8 cellular contexts compared by ENCODE assay signal in the genomic region with DNA sequence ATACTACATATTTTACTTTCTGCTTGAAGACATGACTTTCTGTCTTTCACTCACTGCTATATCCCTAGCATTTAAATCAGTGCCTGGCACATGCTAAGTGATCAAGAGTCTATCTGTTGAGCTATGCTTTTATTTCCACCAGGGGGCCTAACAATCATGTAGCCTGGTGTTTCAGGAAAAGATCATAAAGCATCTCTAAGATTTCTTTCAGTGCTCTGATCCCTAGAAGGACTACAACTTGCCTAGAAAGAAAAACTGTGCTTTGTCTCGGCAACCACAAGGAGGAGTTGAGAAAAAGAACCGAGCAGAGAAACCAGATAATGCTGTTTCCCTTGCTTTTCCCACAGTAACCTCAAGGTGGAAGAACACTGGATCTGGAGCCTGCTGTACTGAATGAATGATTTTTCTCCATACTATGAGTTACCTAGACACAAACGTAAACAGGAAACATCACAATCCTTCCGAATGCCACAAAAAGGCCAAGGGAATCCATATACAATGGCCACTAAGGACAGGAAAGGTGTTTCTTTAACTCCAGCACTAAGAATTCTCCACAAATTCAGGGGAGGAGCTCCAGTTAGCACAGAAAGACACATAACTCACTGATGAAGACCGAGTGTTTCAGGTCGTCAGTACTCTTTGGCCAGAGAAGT. TPM values are rescaled to one million over a fixed set of nuclear protein-coding genes. Genes with fewer than 3 reads are reported as not detected.
DNase-seq lines count a peak whose midpoint lies in the region; ATAC-seq and TF ChIP-seq lines count a peak whose summit lies in the region.

No MANE protein-coding gene starts in this region.

- no peaks in the 10 kb centered on the region for H3K27me3 ChIP-seq in Caco-2 (replicated peaks; ENCODE audit: control insufficient read depth, insufficient read depth, low read length)
- no peaks in the 10 kb centered on the region for H3K27me3 ChIP-seq in gastroesophageal sphincter
- H3K27me3 ChIP-seq in neuronal stem cell (ENCODE audit: control insufficient read depth in 3 of 3, insufficient read depth in 3 of 3, low read depth in 1 of 3, low read length in 3 of 3): peaks cover 0 to 3% (median 0%) of the 10 kb centered on the region in 3 experiments

- H3K36me3 Mint-ChIP-seq in Caco-2 (ENCODE audit: insufficient read depth, unreplicated experiment) (peaks cover 8% of the 10 kb centered on the region), HFFc6 (ENCODE audit: low read depth) (peaks cover 8% of the 10 kb centered on the region)
- peaks cover 3% of the 10 kb centered on the region for H3K36me3 Mint-ChIP-seq in activated CD4-positive, alpha-beta memory T cell treated with anti-CD3 and anti-CD28 coated beads, Interleukin-2, amount 10 ng/mL, durations not matched to agents 7 days and 5 days (ENCODE audit: low read depth)

- peaks cover 5% of the 10 kb centered on the region; the same call in 1 of the 2 replicates for H3K9me3 ChIP-seq in Caco-2
- H3K9me3 ChIP-seq in gastroesophageal sphincter: no peaks in the 10 kb centered on the region
- peaks cover 0 to 2% of the 10 kb centered on the region in 2 donors for H3K9me3 ChIP-seq in neuronal stem cell (replicated peaks in 1 of 2; ENCODE audit: control insufficient read depth in 2 of 2, insufficient read depth in 1 of 2, low read depth in 1 of 2, low read length in 2 of 2)

- no peak for TF ChIP-seq POLR2A in gastroesophageal sphincter (IDR thresholded peaks at IDR 0.05)

- H3K9me3 Mint-ChIP-seq in Caco-2 (ENCODE audit: unreplicated experiment) (no peaks in the 10 kb centered on the region), HFFc6 (peaks cover 7% of the 10 kb centered on the region)
- H3K9me3 Mint-ChIP-seq in activated CD4-positive, alpha-beta memory T cell treated with anti-CD3 and anti-CD28 coated beads, Interleukin-2, amount 10 ng/mL, durations not matched to agents 7 days and 5 days: peaks cover 8% of the 10 kb centered on the region

- peak overlapping the region; percentile 24 for H3K9ac ChIP-seq in neuronal stem cell (ENCODE audit: low read depth, low read length, poor library complexity)

- no peaks in the 10 kb centered on the region for H3K36me3 ChIP-seq in Caco-2 (ENCODE audit: control insufficient read depth, insufficient read depth, low read length)
- H3K36me3 ChIP-seq in gastroesophageal sphincter: no peaks in the 10 kb centered on the region
- peaks cover 0 to under 1% of the 10 kb centered on the region in 2 donors for H3K36me3 ChIP-seq in neuronal stem cell (replicated peaks in 1 of 2; ENCODE audit: control insufficient read depth in 2 of 2, insufficient read depth in 2 of 2, low read length in 2 of 2)

- H3K4ac ChIP-seq in neuronal stem cell (ENCODE audit: low read length): no peak overlapping the region

- no peak overlapping the region for H2BK5ac ChIP-seq in neuronal stem cell (ENCODE audit: low read length)

- no peak overlapping the region for H2BK15ac ChIP-seq in neuronal stem cell (ENCODE audit: low read length)

- no peak overlapping the region for H2BK12ac ChIP-seq in neuronal stem cell (ENCODE audit: low read length)

- H3K27me3 Mint-ChIP-seq in Caco-2 (ENCODE audit: insufficient read depth, unreplicated experiment) (no peaks in the 10 kb centered on the region), HFFc6 (ENCODE audit: insufficient read depth) (peaks cover 3% of the 10 kb centered on the region; the same call in 1 of the 2 replicates)
- peaks cover under 1% of the 10 kb centered on the region for H3K27me3 Mint-ChIP-seq in activated CD4-positive, alpha-beta memory T cell treated with anti-CD3 and anti-CD28 coated beads, Interleukin-2, amount 10 ng/mL, durations not matched to agents 7 days and 5 days

- no peak overlapping the region for H3K14ac ChIP-seq in neuronal stem cell (ENCODE audit: low read length)

- ATAC-seq in gastroesophageal sphincter (peak; percentile 14), HG02840 (IDR thresholded peaks at IDR 0.05; ENCODE audit: low FRiP score, unreplicated experiment) (no peak), HG03342 (IDR thresholded peaks at IDR 0.05; ENCODE audit: unreplicated experiment) (no peak)

- TF ChIP-seq CTCF in Caco-2 (IDR thresholded peaks at IDR 0.05; ENCODE audit: insufficient read depth in 1 of 2, low read depth in 1 of 2, low read length in 1 of 2, severe bottlenecking in 1 of 2, unreplicated experiment in 1 of 2): peak; percentile 72 to 76
- TF ChIP-seq CTCF in HFFc6 (IDR thresholded peaks at IDR 0.05): peak; percentile 90
- TF ChIP-seq CTCF in gastroesophageal sphincter (IDR thresholded peaks at IDR 0.05): peak; percentile 73 to 94 (median 82)

- peaks cover 3% of the 10 kb centered on the region for H3K79me1 ChIP-seq in neuronal stem cell (ENCODE audit: low read depth, low read length)

- H2AK5ac ChIP-seq in neuronal stem cell (ENCODE audit: low read depth, low read length): no peak overlapping the region

- peak; percentile 76 to 85 for DNase-seq in Caco-2
- DNase-seq in HFFc6: peak; percentile 99
- DNase-seq in NCI-H460 (ENCODE audit: extremely low read depth, low read depth): peak; percentile 92
- peak; percentile 22 for DNase-seq in activated CD4-positive, alpha-beta memory T cell treated with anti-CD3 and anti-CD28 coated beads, Interleukin-2, amount 10 ng/mL, durations not matched to agents 7 days and 5 days
- peak; percentile 70 for DNase-seq in neuronal stem cell (ENCODE audit: low spot score)

- no peak overlapping the region for H2BK120ac ChIP-seq in neuronal stem cell (ENCODE audit: low read depth, low read length)

- TF ChIP-seq EP300 in gastroesophageal sphincter (IDR thresholded peaks at IDR 0.05): no peak

- BruUV-seq in Caco-2 (replicated peaks; lab: Mats Ljungman, UMichigan): TSS peak; percentile 43

- WGBS in gastroesophageal sphincter (ENCODE audit: low coverage in 1 of 2), 2 donors: 0% methylated on average over 6 of the region's 6 CpGs
- no CpG with 5 or more reads among the region's 6 CpGs for WGBS in neuronal stem cell (ENCODE audit: extremely low coverage in 2 of 2, insufficient read length in 2 of 2, insufficient replicate concordance in 1 of 2), 2 donors

- CTCF ChIA-PET in Caco-2 (lab: Charles Lee): interaction anchor here (0.5 to 2.0 kb wide), 4 partner anchors 13 to 666 kb away, joined by 3 to 12 read pairs (median 6); no protein-coding TSS in a partner anchor
- CTCF ChIA-PET in activated CD4-positive, alpha-beta memory T cell treated with anti-CD3 and anti-CD28 coated beads, Interleukin-2, amount 10 ng/mL, durations not matched to agents 7 days and 5 days (lab: Charles Lee): interaction anchor here (0.6 to 1.8 kb wide), 9 partner anchors 13 to 515 kb away, joined by 3 to 15 read pairs (median 5); partner anchors contain the start of gene MTERF2

- H3K4me3 ChIP-seq in Caco-2 (ENCODE audit: low read depth, low read length): peak overlapping the region; percentile 49
- H3K4me3 ChIP-seq in gastroesophageal sphincter: peak overlapping the region; percentile 75 to 84
- peak overlapping the region; percentile 93 to 97 for H3K4me3 ChIP-seq in neuronal stem cell (ENCODE audit: low read length in 2 of 2)

- H3K4me3 Mint-ChIP-seq in Caco-2 (ENCODE audit: unreplicated experiment) (no peak overlapping the region), HFFc6 (no peak overlapping the region)
- no peak overlapping the region for H3K4me3 Mint-ChIP-seq in activated CD4-positive, alpha-beta memory T cell treated with anti-CD3 and anti-CD28 coated beads, Interleukin-2, amount 10 ng/mL, durations not matched to agents 7 days and 5 days

- intact Hi-C loops in Caco-2 (cut with micrococcal nuclease; ENCODE audit: unreplicated experiment): loop anchor here (1.0 to 5.0 kb wide), 3 partner anchors 12 to 137 kb away; partner anchors contain the start of gene TMEM263

- POLR2A ChIA-PET in Caco-2 (lab: Charles Lee): no interaction called here
- POLR2A ChIA-PET in activated CD4-positive, alpha-beta memory T cell treated with anti-CD3 and anti-CD28 coated beads, Interleukin-2, amount 10 ng/mL, durations not matched to agents 7 days and 5 days (lab: Charles Lee): interaction anchor here (1.2 to 1.8 kb wide), 3 partner anchors 13 to 136 kb away, joined by 5 to 10 read pairs (median 10); partner anchors contain the start of gene TMEM263

- no peak overlapping the region for H4K91ac ChIP-seq in neuronal stem cell (ENCODE audit: low read depth, low read length, poor library complexity)

- no peak overlapping the region for H3K23ac ChIP-seq in neuronal stem cell (ENCODE audit: low read depth, low read length, poor library complexity)

- peak overlapping the region; percentile 98 for H2AFZ ChIP-seq in neuronal stem cell (ENCODE audit: low read length)

- peak overlapping the region; percentile 92 for H3K4me2 ChIP-seq in neuronal stem cell (ENCODE audit: insufficient read depth, low read length, poor library complexity, severe bottlenecking)

- peaks cover 7% of the 10 kb centered on the region for H3K4me1 Mint-ChIP-seq in Caco-2 (ENCODE audit: low read depth, unreplicated experiment)
- H3K4me1 Mint-ChIP-seq in HFFc6 (ENCODE audit: low read depth): peaks cover 12% of the 10 kb centered on the region
- H3K4me1 Mint-ChIP-seq in activated CD4-positive, alpha-beta memory T cell treated with anti-CD3 and anti-CD28 coated beads, Interleukin-2, amount 10 ng/mL, durations not matched to agents 7 days and 5 days: peaks cover 9% of the 10 kb centered on the region

- peaks cover 11% of the 10 kb centered on the region; the same call in 1 of the 2 replicates for H3K4me1 ChIP-seq in Caco-2
- H3K4me1 ChIP-seq in gastroesophageal sphincter: peaks cover 0 to 40% (median 8%) of the 10 kb centered on the region in 3 donors
- H3K4me1 ChIP-seq in neuronal stem cell (ENCODE audit: control insufficient read depth in 2 of 2, insufficient read depth in 1 of 2, low read depth in 1 of 2, low read length in 2 of 2): peaks cover 0 to 6% of the 10 kb centered on the region in 2 donors

- H3K27ac ChIP-seq in gastroesophageal sphincter (peak overlapping the region; percentile 92 to 98 (median 97)), neuronal stem cell (replicated peaks; ENCODE audit: low read length) (no peak overlapping the region)

- H3K18ac ChIP-seq in neuronal stem cell (ENCODE audit: low read length): no peak overlapping the region

- H3K27ac Mint-ChIP-seq in Caco-2 (ENCODE audit: unreplicated experiment) (no peak overlapping the region), HFFc6 (no peak overlapping the region)
- H3K27ac Mint-ChIP-seq in activated CD4-positive, alpha-beta memory T cell treated with anti-CD3 and anti-CD28 coated beads, Interleukin-2, amount 10 ng/mL, durations not matched to agents 7 days and 5 days: no peak overlapping the region

- no peak overlapping the region for H4K8ac ChIP-seq in neuronal stem cell (ENCODE audit: low read depth, low read length)

RNA-seq across cellular contexts. Expression of gene CRY1, which starts 1.2 kb away (rescaled TPM):
- total RNA-seq in Caco-2 (2022): 19.4 and 22.2 TPM in 2 replicates
- 10 to 100 TPM; 12.5 to 18.0 (median 16.1) TPM for total RNA-seq in HFFc6 (2021; fragmentation: NEBNext Ultra II Directional; extraction: Animal tissue kit (Norgen Biotek cat#: 25700))
- total RNA-seq in NCI-H460 (2014; rRNA removed; shearing (Covaris generic)): 45.7 and 47.4 TPM in 2 replicates
- 69.8 and 76.1 TPM in 2 replicates for polyA plus RNA-seq in NCI-H460 (2014; cell fraction: nucleus; rRNA removed)
- total RNA-seq in activated CD4-positive, alpha-beta memory T cell treated with anti-CD3 and anti-CD28 coated beads, Interleukin-2, amount 10 ng/mL, durations not matched to agents 7 days and 5 days: 10 to 100 TPM; 16.4 to 16.6 TPM
- 10 to 100 TPM; 23.7 to 51.2 (median 40.1) TPM for total RNA-seq in gastroesophageal sphincter
- 29.5 TPM for polyA plus RNA-seq in neuronal stem cell (2013, experiment 1 of 2)
- 28.2 TPM for polyA plus RNA-seq in neuronal stem cell (2013, experiment 2 of 2)

Comparison
In these comparisons a context has a peak if more than half of its experiments do, and no peak if none do; other contexts are left out.
1. DNase-seq: peak in every context shown above with its lines; median percentile 99 in HFFc6; 92 in NCI-H460; 80 in Caco-2; 70 in neuronal stem cell; 22 in activated CD4-positive, alpha-beta memory T cell treated with anti-CD3 and anti-CD28 coated beads, Interleukin-2, amount 10 ng/mL, durations not matched to agents 7 days and 5 days.